ENCODE assay signal across 20 cellular contexts in the genomic region with DNA sequence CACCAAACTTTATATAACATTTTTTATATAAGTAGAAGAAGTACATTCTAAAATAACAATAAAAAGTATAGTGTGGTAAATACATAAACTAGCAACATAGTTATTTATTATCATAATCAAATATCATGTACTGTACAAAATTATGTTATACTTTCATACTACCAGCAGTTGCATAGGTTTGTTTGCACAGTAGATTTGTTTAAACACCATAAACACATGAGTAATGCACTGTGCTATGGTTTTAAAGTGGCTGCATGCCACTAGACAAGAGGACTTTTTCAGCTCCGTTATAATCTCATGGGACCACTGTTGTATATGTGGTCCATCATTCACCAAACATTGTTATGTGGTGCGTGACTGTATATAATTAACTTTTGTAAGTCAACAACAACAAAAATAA.
"Had no signal": no experiment of that assay in that cellular context is flagged by ENCODE, and none has a peak within 500 bp of the region (broad histone marks: within the 10 kb centered on the region; RNA-seq: fewer than 3 reads in every experiment).

No MANE protein-coding gene starts in this region.

- H3K4me3 ChIP-seq: lung, pancreas, stomach, thoracic aorta, transverse colon had no signal

- H3K27me3 ChIP-seq: foreskin keratinocyte, pancreas, stomach, transverse colon had no signal

- DNase-seq: effector CD4-positive, alpha-beta T cell; endodermal cell; erythroblast; foreskin keratinocyte; immature natural killer cell; left ventricle myocardium superior; mesenchymal stem cell; midbrain; naive B cell; occipital lobe; pancreas; right cardiac atrium; small intestine; stimulated activated CD4-positive, alpha-beta T cell treated with anti-CD3 and anti-CD28 coated beads, Interleukin-12 subunit alpha, Interleukin-12 subunit beta, amount 100 ng/mL, for 4 hours; stimulated activated naive CD4-positive, alpha-beta T cell; stomach; substantia nigra; transverse colon had no signal

- H3K27ac ChIP-seq: foreskin keratinocyte, pancreas, stomach, thoracic aorta, transverse colon had no signal

- H3K4me1 ChIP-seq: foreskin keratinocyte, pancreas, stomach, transverse colon had no signal

- H3K36me3 ChIP-seq: pancreas, stomach, thoracic aorta, transverse colon had no signal

- ATAC-seq: foreskin keratinocyte, left ventricle myocardium superior, pancreas, right cardiac atrium had no signal

- H3K9me3 ChIP-seq: transverse colon had no signal
